In the genomic region with DNA sequence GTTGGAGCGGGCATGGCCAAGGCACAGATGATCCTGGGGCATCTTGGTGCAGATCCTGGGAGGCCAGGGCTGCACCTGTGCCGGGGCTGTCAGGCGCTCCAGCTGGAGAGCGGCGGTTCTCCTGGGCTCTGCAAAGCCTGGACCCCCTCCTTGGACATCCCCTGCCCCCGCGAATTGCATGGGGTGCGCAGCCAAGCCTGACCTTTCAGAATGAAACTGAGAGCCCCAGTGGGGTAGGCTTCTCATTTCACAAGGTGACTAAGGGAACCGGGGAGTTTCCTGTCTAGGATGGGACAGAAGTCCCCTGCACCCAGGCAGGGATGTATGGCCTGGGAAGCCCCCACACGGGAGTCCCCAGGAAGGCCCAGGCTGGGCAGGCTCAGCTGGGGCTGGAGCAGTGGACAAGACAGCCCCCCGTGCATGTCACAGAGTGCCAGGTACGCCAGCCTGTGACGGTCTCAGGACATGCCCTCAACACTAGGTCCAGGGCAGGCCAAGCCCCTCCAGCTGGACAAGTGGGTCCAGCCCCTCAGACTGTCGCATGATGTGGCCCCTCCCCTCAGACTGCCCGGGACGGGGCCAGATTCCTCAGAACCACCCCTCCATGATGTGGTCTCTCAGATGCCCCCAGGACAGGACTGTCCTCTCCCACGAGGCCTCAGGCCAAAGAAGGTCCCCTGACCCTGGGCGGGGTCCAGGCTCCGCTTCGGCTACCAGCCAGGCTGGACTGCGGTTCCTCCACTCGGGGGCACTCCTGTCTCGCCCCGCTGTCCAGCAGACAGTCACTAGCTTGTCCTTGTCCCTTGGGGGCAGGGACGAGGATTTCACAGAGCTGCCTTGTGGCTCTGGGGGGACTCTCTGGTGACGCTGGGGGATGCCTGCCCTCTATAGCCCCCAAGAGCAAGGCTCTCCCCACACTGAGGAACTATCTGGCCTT, we compare ENCODE assay signal across 10 cellular contexts. TPM values are rescaled to one million over a fixed set of nuclear protein-coding genes. Genes with fewer than 3 reads are reported as not detected.
DNase-seq lines count a peak whose midpoint lies in the region; ATAC-seq and TF ChIP-seq lines count a peak whose summit lies in the region.
"Had no signal": no experiment of that assay in that cellular context is flagged by ENCODE, and none has a peak within 500 bp of the region (broad histone marks: within the 10 kb centered on the region; RNA-seq: fewer than 3 reads in every experiment).

No MANE protein-coding gene starts in this region.

- H3K27ac ChIP-seq in neutrophil: peak overlapping the region; percentile 100
- no peak overlapping the region for H3K27ac ChIP-seq in thyroid gland
- H3K27ac ChIP-seq in aorta (ENCODE audit: low read depth in 1 of 2, low read length in 2 of 2): no peak overlapping the region

- no peak for TF ChIP-seq POLR2A in thyroid gland (IDR thresholded peaks at IDR 0.05)

- WGBS in thyroid gland, 2 donors: 79 to 83% methylated on average over 12 to 24 of the region's 26 CpGs
- WGBS in aorta, 2 donors: 81 to 88% methylated on average over 26 of the region's 26 CpGs

- no peaks in the 10 kb centered on the region for H3K27me3 Mint-ChIP-seq in T-cell

- no peaks in the 10 kb centered on the region for H3K9me3 ChIP-seq in neutrophil
- H3K9me3 ChIP-seq in thyroid gland: no peaks in the 10 kb centered on the region
- H3K9me3 ChIP-seq in aorta (ENCODE audit: control insufficient read depth, low read length): no peaks in the 10 kb centered on the region

- H3K36me3 ChIP-seq in neutrophil: peaks cover 60% of the 10 kb centered on the region
- H3K36me3 ChIP-seq in thyroid gland: no peaks in the 10 kb centered on the region
- no peaks in the 10 kb centered on the region for H3K36me3 ChIP-seq in aorta (ENCODE audit: control insufficient read depth in 1 of 2, insufficient read depth in 2 of 2, low read length in 1 of 2)

- CTCF ChIA-PET in T-cell (lab: Charles Lee): no interaction called here

- peaks cover 6% of the 10 kb centered on the region for H3K36me3 Mint-ChIP-seq in T-cell

- peak overlapping the region; percentile 49 to 77 for H3K27ac Mint-ChIP-seq in T-cell

- H3K4me3 ChIP-seq in neutrophil (ENCODE audit: low read depth in 1 of 2, low read length in 1 of 2) (peak overlapping the region; percentile 81 to 100), thyroid gland (replicated peaks in 1 of 3) (no peak overlapping the region), aorta (ENCODE audit: low read length in 2 of 2) (no peak overlapping the region)

- H3K27me3 ChIP-seq in neutrophil (no peaks in the 10 kb centered on the region), thyroid gland (no peaks in the 10 kb centered on the region), aorta (ENCODE audit: control insufficient read depth in 1 of 2, insufficient read depth in 2 of 2, low read length in 1 of 2) (no peaks in the 10 kb centered on the region)

- peaks cover 86 to 89% of the 10 kb centered on the region in 2 experiments for H3K4me1 ChIP-seq in neutrophil (ENCODE audit: control insufficient read depth in 1 of 2, insufficient read depth in 1 of 2, low read depth in 1 of 2, low read length in 1 of 2)
- peaks cover 3 to 4% of the 10 kb centered on the region in 2 donors for H3K4me1 ChIP-seq in thyroid gland
- H3K4me1 ChIP-seq in aorta (ENCODE audit: control insufficient read depth in 1 of 2, insufficient read depth in 2 of 2, low read length in 2 of 2): no peaks in the 10 kb centered on the region

- H3K9me3 Mint-ChIP-seq in T-cell: no peaks in the 10 kb centered on the region

- no peak for DNase-seq in T-cell
- DNase-seq in thyroid gland: no peak
- DNase-seq in COLO668 (lab: John Stamatoyannopoulos, UW; ENCODE audit: unreplicated experiment): no peak
- no peak for DNase-seq in NCI-H510A (lab: John Stamatoyannopoulos, UW)
- DNase-seq in aorta: no peak

- H3K4me3 Mint-ChIP-seq in T-cell: peak overlapping the region; percentile 98 to 100 (median 99)

- H3K4me1 Mint-ChIP-seq in T-cell: peaks cover 45 to 65% (median 57%) of the 10 kb centered on the region in 3 donors

- no peak for TF ChIP-seq CTCF in neutrophil (IDR thresholded peaks at IDR 0.05)
- no peak for TF ChIP-seq CTCF in thyroid gland (IDR thresholded peaks at IDR 0.05)

- POLR2A ChIA-PET in T-cell (lab: Charles Lee): no interaction called here

- intact Hi-C loops in thyroid gland (cut with DNase I): no loop called here
- intact Hi-C loops in aorta (cut with DNase I): no loop called here

- ATAC-seq in GM18520 (IDR thresholded peaks at IDR 0.05; ENCODE audit: unreplicated experiment) (peak; percentile 28), HG02571 (IDR thresholded peaks at IDR 0.05; ENCODE audit: unreplicated experiment) (peak; percentile 27), T-cell (replicated peaks in 1 of 4) (no peak), aorta (ENCODE audit: low FRiP score) (no peak)

RNA-seq across cellular contexts. Expression of a gene that starts 2.3 kb away (rescaled TPM):
- total RNA-seq in T-cell (100 to 1,000 TPM; 286 to 514 (median 375) TPM), thyroid gland (10 to 100 TPM in 2 of 4 donors, 1 to 10 TPM in 2; 6.7 to 26.1 (median 10.5) TPM), aorta (100 to 1,000 TPM in 1 of 2 donors, 10 to 100 TPM in 1; 45.2 to 128 TPM)
- 10 to 100 TPM; 12.0 to 40.4 TPM for polyA plus RNA-seq in aorta

RNA-seq across cellular contexts. Expression of a gene that starts 16.4 kb away (rescaled TPM):
- total RNA-seq in T-cell (under 1 TPM in 1 of 5 donors, not detected in 4; 0.39 TPM), thyroid gland (not detected), aorta (1 to 10 TPM in 1 of 2 donors, under 1 TPM in 1; 0.81 to 2.2 TPM)
- polyA plus RNA-seq in aorta: under 1 TPM; 0.75 to 0.82 TPM
- total RNA-seq: temporal lobe had no signal

RNA-seq across cellular contexts. Expression of a gene that starts 20.4 kb away (rescaled TPM):
- total RNA-seq in T-cell (not detected), thyroid gland (not detected), aorta (under 1 TPM; 0.19 to 0.75 TPM)
- polyA plus RNA-seq in aorta: 10 to 100 TPM in 1 of 2 donors, 1 to 10 TPM in 1; 6.4 to 14.3 TPM
- total RNA-seq: temporal lobe had no signal

RNA-seq across cellular contexts. Expression of a gene that starts 36.5 kb away (rescaled TPM):
- total RNA-seq in T-cell (under 1 TPM in 2 of 5 donors, not detected in 3; 0.10 to 0.12 TPM), thyroid gland (not detected), aorta (not detected)
- not detected for polyA plus RNA-seq in aorta
- total RNA-seq: temporal lobe had no signal
- polyA plus RNA-seq: keratinocyte had no signal

Comparison
In these comparisons a context has a peak if more than half of its experiments do, and no peak if none do; other contexts are left out.
1. ATAC-seq: peak in GM18520 (single experiment) and HG02571 (single experiment); none in T-cell (0 of 4) and aorta (single experiment).
2. H3K4me3 ChIP-seq: peak in neutrophil (2 of 2); none in thyroid gland (0 of 3) and aorta (0 of 2).